In the genomic region with DNA sequence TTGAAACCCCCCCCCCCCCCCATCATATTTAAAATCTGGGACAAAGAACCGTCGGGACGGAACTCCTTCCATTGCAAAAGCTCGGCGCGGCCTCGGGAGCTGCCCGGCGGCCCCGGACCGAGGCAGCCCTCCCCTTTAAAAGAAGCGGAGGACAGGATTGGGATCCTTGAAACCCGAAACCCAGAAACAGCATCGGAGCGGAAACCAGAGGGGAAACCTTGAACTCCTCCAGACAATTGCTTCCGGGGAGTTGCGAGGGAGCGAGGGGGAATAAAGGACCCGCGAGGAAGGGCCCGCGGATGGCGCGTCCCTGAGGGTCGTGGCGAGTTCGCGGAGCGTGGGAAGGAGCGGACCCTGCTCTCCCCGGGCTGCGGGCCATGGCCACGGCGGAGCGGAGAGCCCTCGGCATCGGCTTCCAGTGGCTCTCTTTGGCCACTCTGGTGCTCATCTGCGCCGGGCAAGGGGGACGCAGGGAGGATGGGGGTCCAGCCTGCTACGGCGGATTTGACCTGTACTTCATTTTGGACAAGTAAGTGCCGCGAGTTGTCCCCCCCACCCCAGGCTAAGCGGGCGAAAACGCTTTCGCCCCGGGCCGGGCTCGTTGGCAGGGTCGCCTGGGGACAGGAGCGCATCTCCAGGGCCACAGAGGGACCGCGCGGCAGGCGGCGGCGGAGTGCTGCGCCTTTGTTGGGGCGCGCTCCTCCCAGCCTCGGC, we compare ENCODE assay signal across 1 cellular context.
TF ChIP-seq lines count a peak whose summit lies in the region.

A gene (plus strand): TSS at position 57 of the 714 bp plus-strand sequence. CDS start 321 bp downstream, at position 378.

TF ChIP-seq in K562, 482 proteins besides CTCF, POLR2A, EP300 and RAD21 (continued from another document):
- TF ChIP-seq, protein P1, sequence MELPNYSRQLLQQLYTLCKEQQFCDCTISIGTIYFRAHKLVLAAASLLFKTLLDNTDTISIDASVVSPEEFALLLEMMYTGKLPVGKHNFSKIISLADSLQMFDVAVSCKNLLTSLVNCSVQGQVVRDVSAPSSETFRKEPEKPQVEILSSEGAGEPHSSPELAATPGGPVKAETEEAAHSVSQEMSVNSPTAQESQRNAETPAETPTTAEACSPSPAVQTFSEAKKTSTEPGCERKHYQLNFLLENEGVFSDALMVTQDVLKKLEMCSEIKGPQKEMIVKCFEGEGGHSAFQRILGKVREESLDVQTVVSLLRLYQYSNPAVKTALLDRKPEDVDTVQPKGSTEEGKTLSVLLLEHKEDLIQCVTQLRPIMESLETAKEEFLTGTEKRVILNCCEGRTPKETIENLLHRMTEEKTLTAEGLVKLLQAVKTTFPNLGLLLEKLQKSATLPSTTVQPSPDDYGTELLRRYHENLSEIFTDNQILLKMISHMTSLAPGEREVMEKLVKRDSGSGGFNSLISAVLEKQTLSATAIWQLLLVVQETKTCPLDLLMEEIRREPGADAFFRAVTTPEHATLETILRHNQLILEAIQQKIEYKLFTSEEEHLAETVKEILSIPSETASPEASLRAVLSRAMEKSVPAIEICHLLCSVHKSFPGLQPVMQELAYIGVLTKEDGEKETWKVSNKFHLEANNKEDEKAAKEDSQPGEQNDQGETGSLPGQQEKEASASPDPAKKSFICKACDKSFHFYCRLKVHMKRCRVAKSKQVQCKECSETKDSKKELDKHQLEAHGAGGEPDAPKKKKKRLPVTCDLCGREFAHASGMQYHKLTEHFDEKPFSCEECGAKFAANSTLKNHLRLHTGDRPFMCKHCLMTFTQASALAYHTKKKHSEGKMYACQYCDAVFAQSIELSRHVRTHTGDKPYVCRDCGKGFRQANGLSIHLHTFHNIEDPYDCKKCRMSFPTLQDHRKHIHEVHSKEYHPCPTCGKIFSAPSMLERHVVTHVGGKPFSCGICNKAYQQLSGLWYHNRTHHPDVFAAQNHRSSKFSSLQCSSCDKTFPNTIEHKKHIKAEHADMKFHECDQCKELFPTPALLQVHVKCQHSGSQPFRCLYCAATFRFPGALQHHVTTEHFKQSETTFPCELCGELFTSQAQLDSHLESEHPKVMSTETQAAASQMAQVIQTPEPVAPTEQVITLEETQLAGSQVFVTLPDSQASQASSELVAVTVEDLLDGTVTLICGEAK (IDR thresholded peaks at IDR 0.05), result peak; percentile 82
- TF ChIP-seq, protein P1 (CRISPR knock-in tag; IDR thresholded peaks at IDR 0.05), result no peak
- peak; percentile 91 for TF ChIP-seq GABPA (tag; conservative IDR thresholded peaks at IDR 0.05; ENCODE audit: low read depth)
- 0 out of 2 replicates have a peak, but pooled peaks have one; percentile 10 for TF ChIP-seq ZNF12 (CRISPR knock-in tag; IDR thresholded peaks at IDR 0.05)
- 0 out of 2 replicates have a peak, but pooled peaks have one; percentile 21 for TF ChIP-seq POLR2G (IDR thresholded peaks at IDR 0.05; ENCODE audit: low read depth, low read length)
- peak; percentile 86 for TF ChIP-seq NR2C1 (IDR thresholded peaks at IDR 0.05)
- TF ChIP-seq NR2C1 (tag; IDR thresholded peaks at IDR 0.05), result peak; percentile 94
- TF ChIP-seq, protein P2, sequence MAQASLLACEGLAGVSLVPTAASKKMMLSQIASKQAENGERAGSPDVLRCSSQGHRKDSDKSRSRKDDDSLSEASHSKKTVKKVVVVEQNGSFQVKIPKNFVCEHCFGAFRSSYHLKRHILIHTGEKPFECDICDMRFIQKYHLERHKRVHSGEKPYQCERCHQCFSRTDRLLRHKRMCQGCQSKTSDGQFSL (CRISPR knock-in tag; IDR thresholded peaks at IDR 0.05), result no peak
- TF ChIP-seq, protein P2 (tag; IDR thresholded peaks at IDR 0.05), result peak in 1 of 2 experiments; percentile 55; a peak in 1 of 4 replicates
- TF ChIP-seq, protein P3, sequence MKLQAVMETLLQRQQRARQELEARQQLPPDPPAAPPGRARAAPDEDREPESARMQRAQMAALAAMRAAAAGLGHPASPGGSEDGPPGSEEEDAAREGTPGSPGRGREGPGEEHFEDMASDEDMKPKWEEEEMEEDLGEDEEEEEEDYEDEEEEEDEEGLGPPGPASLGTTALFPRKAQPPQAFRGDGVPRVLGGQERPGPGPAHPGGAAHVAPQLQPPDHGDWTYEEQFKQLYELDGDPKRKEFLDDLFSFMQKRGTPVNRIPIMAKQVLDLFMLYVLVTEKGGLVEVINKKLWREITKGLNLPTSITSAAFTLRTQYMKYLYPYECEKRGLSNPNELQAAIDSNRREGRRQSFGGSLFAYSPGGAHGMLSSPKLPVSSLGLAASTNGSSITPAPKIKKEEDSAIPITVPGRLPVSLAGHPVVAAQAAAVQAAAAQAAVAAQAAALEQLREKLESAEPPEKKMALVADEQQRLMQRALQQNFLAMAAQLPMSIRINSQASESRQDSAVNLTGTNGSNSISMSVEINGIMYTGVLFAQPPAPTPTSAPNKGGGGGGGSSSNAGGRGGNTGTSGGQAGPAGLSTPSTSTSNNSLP (IDR thresholded peaks at IDR 0.05; ENCODE audit: borderline replicate concordance, low read depth, low read length), result no peak
- TF ChIP-seq, protein P4, sequence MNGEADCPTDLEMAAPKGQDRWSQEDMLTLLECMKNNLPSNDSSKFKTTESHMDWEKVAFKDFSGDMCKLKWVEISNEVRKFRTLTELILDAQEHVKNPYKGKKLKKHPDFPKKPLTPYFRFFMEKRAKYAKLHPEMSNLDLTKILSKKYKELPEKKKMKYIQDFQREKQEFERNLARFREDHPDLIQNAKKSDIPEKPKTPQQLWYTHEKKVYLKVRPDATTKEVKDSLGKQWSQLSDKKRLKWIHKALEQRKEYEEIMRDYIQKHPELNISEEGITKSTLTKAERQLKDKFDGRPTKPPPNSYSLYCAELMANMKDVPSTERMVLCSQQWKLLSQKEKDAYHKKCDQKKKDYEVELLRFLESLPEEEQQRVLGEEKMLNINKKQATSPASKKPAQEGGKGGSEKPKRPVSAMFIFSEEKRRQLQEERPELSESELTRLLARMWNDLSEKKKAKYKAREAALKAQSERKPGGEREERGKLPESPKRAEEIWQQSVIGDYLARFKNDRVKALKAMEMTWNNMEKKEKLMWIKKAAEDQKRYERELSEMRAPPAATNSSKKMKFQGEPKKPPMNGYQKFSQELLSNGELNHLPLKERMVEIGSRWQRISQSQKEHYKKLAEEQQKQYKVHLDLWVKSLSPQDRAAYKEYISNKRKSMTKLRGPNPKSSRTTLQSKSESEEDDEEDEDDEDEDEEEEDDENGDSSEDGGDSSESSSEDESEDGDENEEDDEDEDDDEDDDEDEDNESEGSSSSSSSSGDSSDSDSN (IDR thresholded peaks at IDR 0.05; ENCODE audit: borderline replicate concordance in 1 of 2, low read depth in 2 of 2, low read length in 2 of 2), result 0 out of 4 replicates have a peak, but pooled peaks of 1 of the 2 experiments have one; percentile 19
- TF ChIP-seq, protein P5, sequence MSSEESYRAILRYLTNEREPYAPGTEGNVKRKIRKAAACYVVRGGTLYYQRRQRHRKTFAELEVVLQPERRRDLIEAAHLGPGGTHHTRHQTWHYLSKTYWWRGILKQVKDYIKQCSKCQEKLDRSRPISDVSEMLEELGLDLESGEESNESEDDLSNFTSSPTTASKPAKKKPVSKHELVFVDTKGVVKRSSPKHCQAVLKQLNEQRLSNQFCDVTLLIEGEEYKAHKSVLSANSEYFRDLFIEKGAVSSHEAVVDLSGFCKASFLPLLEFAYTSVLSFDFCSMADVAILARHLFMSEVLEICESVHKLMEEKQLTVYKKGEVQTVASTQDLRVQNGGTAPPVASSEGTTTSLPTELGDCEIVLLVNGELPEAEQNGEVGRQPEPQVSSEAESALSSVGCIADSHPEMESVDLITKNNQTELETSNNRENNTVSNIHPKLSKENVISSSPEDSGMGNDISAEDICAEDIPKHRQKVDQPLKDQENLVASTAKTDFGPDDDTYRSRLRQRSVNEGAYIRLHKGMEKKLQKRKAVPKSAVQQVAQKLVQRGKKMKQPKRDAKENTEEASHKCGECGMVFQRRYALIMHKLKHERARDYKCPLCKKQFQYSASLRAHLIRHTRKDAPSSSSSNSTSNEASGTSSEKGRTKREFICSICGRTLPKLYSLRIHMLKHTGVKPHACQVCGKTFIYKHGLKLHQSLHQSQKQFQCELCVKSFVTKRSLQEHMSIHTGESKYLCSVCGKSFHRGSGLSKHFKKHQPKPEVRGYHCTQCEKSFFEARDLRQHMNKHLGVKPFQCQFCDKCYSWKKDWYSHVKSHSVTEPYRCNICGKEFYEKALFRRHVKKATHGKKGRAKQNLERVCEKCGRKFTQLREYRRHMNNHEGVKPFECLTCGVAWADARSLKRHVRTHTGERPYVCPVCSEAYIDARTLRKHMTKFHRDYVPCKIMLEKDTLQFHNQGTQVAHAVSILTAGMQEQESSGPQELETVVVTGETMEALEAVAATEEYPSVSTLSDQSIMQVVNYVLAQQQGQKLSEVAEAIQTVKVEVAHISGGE (CRISPR knock-in tag; IDR thresholded peaks at IDR 0.05), result peak in 2 of 3 experiments; percentile 47 to 78; a peak in 3 of 6 replicates
- TF ChIP-seq, protein P6, sequence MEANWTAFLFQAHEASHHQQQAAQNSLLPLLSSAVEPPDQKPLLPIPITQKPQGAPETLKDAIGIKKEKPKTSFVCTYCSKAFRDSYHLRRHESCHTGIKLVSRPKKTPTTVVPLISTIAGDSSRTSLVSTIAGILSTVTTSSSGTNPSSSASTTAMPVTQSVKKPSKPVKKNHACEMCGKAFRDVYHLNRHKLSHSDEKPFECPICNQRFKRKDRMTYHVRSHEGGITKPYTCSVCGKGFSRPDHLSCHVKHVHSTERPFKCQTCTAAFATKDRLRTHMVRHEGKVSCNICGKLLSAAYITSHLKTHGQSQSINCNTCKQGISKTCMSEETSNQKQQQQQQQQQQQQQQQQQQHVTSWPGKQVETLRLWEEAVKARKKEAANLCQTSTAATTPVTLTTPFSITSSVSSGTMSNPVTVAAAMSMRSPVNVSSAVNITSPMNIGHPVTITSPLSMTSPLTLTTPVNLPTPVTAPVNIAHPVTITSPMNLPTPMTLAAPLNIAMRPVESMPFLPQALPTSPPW (CRISPR knock-in tag; IDR thresholded peaks at IDR 0.05), result peak; percentile 60
- no peak for TF ChIP-seq RCOR1 (IDR thresholded peaks at IDR 0.05; ENCODE audit: borderline replicate concordance in 1 of 2, low read depth in 2 of 2, low read length in 2 of 2)
- TF ChIP-seq RBBP5 (IDR thresholded peaks at IDR 0.05; ENCODE audit: borderline replicate concordance, insufficient read depth, low read length, poor library complexity, severe bottlenecking), result peak; percentile 31
- TF ChIP-seq ILF3 (IDR thresholded peaks at IDR 0.05; ENCODE audit: borderline replicate concordance), result no peak
- TF ChIP-seq PHF8 (IDR thresholded peaks at IDR 0.05; ENCODE audit: borderline replicate concordance, low read length), result peak; percentile 30; the same call in 1 of the 2 replicates
- 0 out of 2 replicates have a peak, but pooled peaks have one; percentile 57 for TF ChIP-seq HDAC6 (IDR thresholded peaks at IDR 0.05; ENCODE audit: low read depth, low read length)
- TF ChIP-seq NR2C2 (CRISPR knock-in tag; IDR thresholded peaks at IDR 0.05), result peak; percentile 86
- TF ChIP-seq NR2C2 (tag; IDR thresholded peaks at IDR 0.05), result peak; percentile 97
- TF ChIP-seq, protein P7, sequence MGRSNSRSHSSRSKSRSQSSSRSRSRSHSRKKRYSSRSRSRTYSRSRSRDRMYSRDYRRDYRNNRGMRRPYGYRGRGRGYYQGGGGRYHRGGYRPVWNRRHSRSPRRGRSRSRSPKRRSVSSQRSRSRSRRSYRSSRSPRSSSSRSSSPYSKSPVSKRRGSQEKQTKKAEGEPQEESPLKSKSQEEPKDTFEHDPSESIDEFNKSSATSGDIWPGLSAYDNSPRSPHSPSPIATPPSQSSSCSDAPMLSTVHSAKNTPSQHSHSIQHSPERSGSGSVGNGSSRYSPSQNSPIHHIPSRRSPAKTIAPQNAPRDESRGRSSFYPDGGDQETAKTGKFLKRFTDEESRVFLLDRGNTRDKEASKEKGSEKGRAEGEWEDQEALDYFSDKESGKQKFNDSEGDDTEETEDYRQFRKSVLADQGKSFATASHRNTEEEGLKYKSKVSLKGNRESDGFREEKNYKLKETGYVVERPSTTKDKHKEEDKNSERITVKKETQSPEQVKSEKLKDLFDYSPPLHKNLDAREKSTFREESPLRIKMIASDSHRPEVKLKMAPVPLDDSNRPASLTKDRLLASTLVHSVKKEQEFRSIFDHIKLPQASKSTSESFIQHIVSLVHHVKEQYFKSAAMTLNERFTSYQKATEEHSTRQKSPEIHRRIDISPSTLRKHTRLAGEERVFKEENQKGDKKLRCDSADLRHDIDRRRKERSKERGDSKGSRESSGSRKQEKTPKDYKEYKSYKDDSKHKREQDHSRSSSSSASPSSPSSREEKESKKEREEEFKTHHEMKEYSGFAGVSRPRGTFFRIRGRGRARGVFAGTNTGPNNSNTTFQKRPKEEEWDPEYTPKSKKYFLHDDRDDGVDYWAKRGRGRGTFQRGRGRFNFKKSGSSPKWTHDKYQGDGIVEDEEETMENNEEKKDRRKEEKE (IDR thresholded peaks at IDR 0.05; ENCODE audit: borderline replicate concordance in 1 of 2, control insufficient read depth in 1 of 2, low read depth in 2 of 2, low read length in 1 of 2), result no peak
TF ChIP-seq in K562: peak in this region for 13.
